Comparison of ENCODE assay signal across 25 cellular contexts in the genomic region with DNA sequence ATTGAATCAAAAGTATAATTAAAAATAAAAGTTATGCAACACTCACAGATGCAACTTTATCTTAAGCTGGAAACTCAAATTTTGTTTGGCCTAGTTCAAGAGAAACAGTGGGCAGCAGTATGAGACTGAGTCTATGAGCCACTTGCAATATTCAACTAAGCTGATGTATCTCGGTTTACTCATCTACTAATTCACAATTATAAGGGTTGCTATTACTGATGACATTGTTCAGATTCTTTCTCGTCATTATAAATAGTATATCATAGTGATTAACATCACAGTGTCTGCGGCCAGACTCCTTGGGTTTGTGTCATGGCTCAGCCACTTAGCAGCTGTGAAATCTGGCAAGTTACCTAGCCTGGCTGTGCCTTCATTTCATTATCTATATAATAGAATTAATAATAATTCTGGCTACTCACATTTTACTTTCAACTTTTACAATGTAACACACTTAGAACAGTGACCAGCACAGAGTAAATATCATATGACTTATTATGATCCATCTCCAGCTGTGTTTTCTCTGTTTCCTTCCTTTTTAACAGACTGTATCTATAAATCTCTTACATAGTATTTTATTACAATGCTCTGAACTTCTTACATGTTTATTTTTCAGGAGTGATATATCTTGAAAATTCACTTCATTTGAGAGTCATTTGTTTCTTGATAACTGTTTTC.
DNase-seq lines count a peak whose midpoint lies in the region; ATAC-seq lines count a peak whose summit lies in the region.
"Had no signal": no experiment of that assay in that cellular context is flagged by ENCODE, and none has a peak within 500 bp of the region (broad histone marks: within the 10 kb centered on the region; RNA-seq: fewer than 3 reads in every experiment).

No MANE protein-coding gene starts in this region.

- H3K27me3 Mint-ChIP-seq in activated T-helper 1 cell treated with anti-CD3 and anti-CD28 coated beads, Interleukin-12 subunit alpha, Interleukin-12 subunit beta, Interleukin-2, Interleukin-4 antibody, amounts not matched to agents 30 ng/mL and 10 ng/mL and 1 ng/mL, durations not matched to agents 14 hours and 24 hours and 36 hours (ENCODE audit: insufficient read depth), result no peaks in the 10 kb centered on the region
- H3K27me3 Mint-ChIP-seq: activated CD4-positive, alpha-beta T cell treated with anti-CD3 and anti-CD28 coated beads for 36 hours; naive thymus-derived CD8-positive, alpha-beta T cell; stimulated activated naive CD8-positive, alpha-beta T cell treated with anti-CD3 and anti-CD28 coated beads, Interleukin-15, Interleukin-2, amounts not matched to agents 100 ng/mL and 50 ng/mL, for 24 hours had no signal

- no peaks in the 10 kb centered on the region for H3K9me3 ChIP-seq in right cardiac atrium (ENCODE audit: control insufficient read depth, low read length)
- H3K9me3 ChIP-seq: esophagus squamous epithelium, pancreas, transverse colon had no signal

- 22% methylated on average over 3 of the region's 3 CpGs for WGBS in right cardiac atrium

- ATAC-seq in Right ventricle myocardium superior (ENCODE audit: poor library complexity) (peak; percentile 66), right cardiac atrium (peak; percentile 41 to 54)
- ATAC-seq: activated CD4-positive, alpha-beta T cell treated with anti-CD3 and anti-CD28 coated beads for 36 hours; naive thymus-derived CD8-positive, alpha-beta T cell had no signal

- no peaks in the 10 kb centered on the region for H3K9me3 Mint-ChIP-seq in activated T-helper 1 cell treated with anti-CD3 and anti-CD28 coated beads, Interleukin-12 subunit alpha, Interleukin-12 subunit beta, Interleukin-2, Interleukin-4 antibody, amounts not matched to agents 30 ng/mL and 10 ng/mL and 1 ng/mL, durations not matched to agents 14 hours and 24 hours and 36 hours
- H3K9me3 Mint-ChIP-seq: activated T-helper 2 cell treated with anti-CD3 and anti-CD28 coated beads, Interferon-gamma antibody, Interleukin-2, Interleukin-4, amounts not matched to agents 10 μg/mL and 5 μg/mL and 100 μg/mL, durations not matched to agents 14 hours and 24 hours and 36 hours; stimulated activated naive CD8-positive, alpha-beta T cell treated with anti-CD3 and anti-CD28 coated beads, Interleukin-15, Interleukin-2, amounts not matched to agents 100 ng/mL and 50 ng/mL, for 24 hours had no signal

- no peak for DNase-seq in Right ventricle myocardium superior
- no peak for DNase-seq in cardiac septum (ENCODE audit: low spot score)
- DNase-seq in astrocyte of the hippocampus (ENCODE audit: low read depth, low spot score), result peak; percentile 11
- DNase-seq in right cardiac atrium, result peak in 1 of 3 donors; percentile 25
- DNase-seq in amygdala (lab: John Stamatoyannopoulos, UW), result no peak
- DNase-seq in activated T-helper 1 cell treated with anti-CD3 and anti-CD28 coated beads, Interleukin-12 subunit alpha, Interleukin-12 subunit beta, Interleukin-2, Interleukin-4 antibody, amounts not matched to agents 30 ng/mL and 10 ng/mL and 1 ng/mL, durations not matched to agents 14 hours and 24 hours and 36 hours (ENCODE audit: low spot score), result no peak
- DNase-seq in inferior parietal cortex (ENCODE audit: extremely low spot score), result no peak
- no peak for DNase-seq in activated naive CD4-positive, alpha-beta T cell treated with anti-CD3 and anti-CD28 coated beads, Interleukin-2, amount 50 U/mL, for 16 hours
- DNase-seq: activated CD4-positive, alpha-beta T cell treated with anti-CD3 and anti-CD28 coated beads for 36 hours; caudate nucleus; DMS79; effector CD4-positive, alpha-beta T cell; esophagus squamous epithelium; head of caudate nucleus; immature natural killer cell; naive thymus-derived CD8-positive, alpha-beta T cell; NCI-H2029; pancreas; stimulated activated CD4-positive, alpha-beta T cell treated with anti-CD3 and anti-CD28 coated beads, Interleukin-2, amount 100 ng/mL, for 48 hours; SW 1271; transverse colon had no signal

- no peak overlapping the region for H3K4me3 Mint-ChIP-seq in activated T-helper 1 cell treated with anti-CD3 and anti-CD28 coated beads, Interleukin-12 subunit alpha, Interleukin-12 subunit beta, Interleukin-2, Interleukin-4 antibody, amounts not matched to agents 30 ng/mL and 10 ng/mL and 1 ng/mL, durations not matched to agents 14 hours and 24 hours and 36 hours
- H3K4me3 Mint-ChIP-seq: activated CD4-positive, alpha-beta T cell treated with anti-CD3 and anti-CD28 coated beads for 36 hours; immature natural killer cell; naive thymus-derived CD8-positive, alpha-beta T cell; stimulated activated naive CD8-positive, alpha-beta T cell treated with anti-CD3 and anti-CD28 coated beads, Interleukin-15, Interleukin-2, amounts not matched to agents 100 ng/mL and 50 ng/mL, for 24 hours had no signal

- no peak overlapping the region for H3K27ac ChIP-seq in right cardiac atrium (ENCODE audit: low read length)
- H3K27ac ChIP-seq: C4-2B, esophagus squamous epithelium, skin epidermis, transverse colon had no signal

- H3K4me1 ChIP-seq in right cardiac atrium (ENCODE audit: control insufficient read depth, insufficient read depth, low read length), result no peaks in the 10 kb centered on the region
- H3K4me1 ChIP-seq: esophagus squamous epithelium, pancreas, transverse colon had no signal

- no peaks in the 10 kb centered on the region for H3K27me3 ChIP-seq in right cardiac atrium (ENCODE audit: control insufficient read depth, insufficient read depth)
- H3K27me3 ChIP-seq: esophagus squamous epithelium, pancreas, transverse colon had no signal

- H3K27ac Mint-ChIP-seq in activated T-helper 1 cell treated with anti-CD3 and anti-CD28 coated beads, Interleukin-12 subunit alpha, Interleukin-12 subunit beta, Interleukin-2, Interleukin-4 antibody, amounts not matched to agents 30 ng/mL and 10 ng/mL and 1 ng/mL, durations not matched to agents 14 hours and 24 hours and 36 hours, result no peak overlapping the region
- H3K27ac Mint-ChIP-seq: activated CD4-positive, alpha-beta T cell treated with anti-CD3 and anti-CD28 coated beads for 36 hours; activated T-helper 2 cell treated with anti-CD3 and anti-CD28 coated beads, Interferon-gamma antibody, Interleukin-2, Interleukin-4, amounts not matched to agents 10 μg/mL and 5 μg/mL and 100 μg/mL, durations not matched to agents 14 hours and 24 hours and 36 hours; immature natural killer cell; naive thymus-derived CD8-positive, alpha-beta T cell; stimulated activated naive CD8-positive, alpha-beta T cell treated with anti-CD3 and anti-CD28 coated beads, Interleukin-15, Interleukin-2, amounts not matched to agents 100 ng/mL and 50 ng/mL, for 24 hours had no signal

- no peak overlapping the region for H3K4me3 ChIP-seq in right cardiac atrium (ENCODE audit: low read length)
- H3K4me3 ChIP-seq: esophagus squamous epithelium, pancreas, skin epidermis, transverse colon had no signal

- no peaks in the 10 kb centered on the region for H3K36me3 Mint-ChIP-seq in activated T-helper 1 cell treated with anti-CD3 and anti-CD28 coated beads, Interleukin-12 subunit alpha, Interleukin-12 subunit beta, Interleukin-2, Interleukin-4 antibody, amounts not matched to agents 30 ng/mL and 10 ng/mL and 1 ng/mL, durations not matched to agents 14 hours and 24 hours and 36 hours (ENCODE audit: low read depth)
- H3K36me3 Mint-ChIP-seq: immature natural killer cell; naive thymus-derived CD8-positive, alpha-beta T cell had no signal

- H3K4me1 Mint-ChIP-seq in activated T-helper 1 cell treated with anti-CD3 and anti-CD28 coated beads, Interleukin-12 subunit alpha, Interleukin-12 subunit beta, Interleukin-2, Interleukin-4 antibody, amounts not matched to agents 30 ng/mL and 10 ng/mL and 1 ng/mL, durations not matched to agents 14 hours and 24 hours and 36 hours (ENCODE audit: low read depth), result no peaks in the 10 kb centered on the region
- H3K4me1 Mint-ChIP-seq: activated CD4-positive, alpha-beta T cell treated with anti-CD3 and anti-CD28 coated beads for 36 hours; immature natural killer cell had no signal

- intact Hi-C loops in Right ventricle myocardium superior (cut with DNase I) (no loop called here), cardiac septum (cut with DNase I) (no loop called here), right cardiac atrium (cut with DNase I) (no loop called here)
- intact Hi-C loops in activated T-helper 1 cell treated with anti-CD3 and anti-CD28 coated beads, Interleukin-12 subunit alpha, Interleukin-12 subunit beta, Interleukin-2, Interleukin-4 antibody, amounts not matched to agents 30 ng/mL and 10 ng/mL and 1 ng/mL, durations not matched to agents 14 hours and 24 hours and 36 hours (cut with micrococcal nuclease), result no loop called here
